ENCODE assay signal across 9 cellular contexts in the genomic region with DNA sequence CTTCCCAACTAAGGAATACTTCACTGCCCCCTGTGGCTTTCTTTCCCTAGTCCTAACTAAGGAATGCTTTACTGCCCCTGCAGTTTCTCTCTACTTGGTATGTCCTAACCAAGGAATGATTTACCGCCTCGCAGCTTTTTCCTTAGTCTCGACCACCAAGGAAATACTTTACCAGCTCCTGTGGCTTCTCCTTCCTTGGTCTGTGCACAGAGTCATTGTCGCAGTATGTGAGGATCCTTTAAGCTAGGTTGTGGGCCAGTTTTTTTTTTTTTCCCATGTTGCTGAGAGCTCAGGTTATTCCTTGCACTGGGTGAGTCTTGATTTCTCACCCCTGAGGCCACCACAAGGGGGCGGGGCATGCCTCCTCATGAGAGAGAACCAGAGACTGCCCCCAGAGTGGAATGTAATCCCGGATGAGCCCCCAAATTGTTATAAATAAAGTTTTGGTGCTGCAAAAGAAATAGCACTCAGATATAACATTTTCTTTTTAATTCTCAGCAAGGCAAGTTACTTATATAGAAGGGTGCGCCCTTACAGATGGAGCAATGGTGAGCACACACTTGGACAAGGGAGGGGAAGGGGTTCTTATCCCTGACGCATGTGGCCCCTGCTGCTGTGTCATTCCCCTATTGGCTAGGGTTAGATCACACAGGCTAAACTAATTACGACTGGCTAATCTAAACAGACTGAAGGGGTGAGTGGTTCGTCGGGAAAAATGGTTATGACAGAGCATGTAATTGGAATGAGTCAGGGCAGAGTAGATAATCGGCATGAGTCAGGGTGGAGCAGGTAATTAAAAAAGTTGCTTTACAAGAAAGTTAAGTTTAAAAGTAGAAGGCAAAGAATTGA. TPM values are rescaled to one million over a fixed set of nuclear protein-coding genes. Genes with fewer than 3 reads are reported as not detected.
DNase-seq lines count a peak whose midpoint lies in the region; ATAC-seq lines count a peak whose summit lies in the region.
"Had no signal": no experiment of that assay in that cellular context is flagged by ENCODE, and none has a peak within 500 bp of the region (broad histone marks: within the 10 kb centered on the region; RNA-seq: fewer than 3 reads in every experiment).

No MANE protein-coding gene starts in this region.

- H2BK15ac ChIP-seq in mesendoderm (replicated peaks; ENCODE audit: low read depth) = no peak overlapping the region

- H3K27me3 Mint-ChIP-seq in activated CD4-positive, alpha-beta T cell treated with anti-CD3 and anti-CD28 coated beads, Interleukin-2, amount 10 ng/mL, durations not matched to agents 7 days and 5 days = no peaks in the 10 kb centered on the region

- H3K79me2 ChIP-seq in mesendoderm (ENCODE audit: control insufficient read depth, insufficient read depth, low read length) = no peaks in the 10 kb centered on the region

- no peak overlapping the region for H2BK5ac ChIP-seq in mesendoderm (ENCODE audit: low read length)

- H4K5ac ChIP-seq in mesendoderm (ENCODE audit: low read length) = no peak overlapping the region

- CTCF ChIA-PET in activated CD4-positive, alpha-beta T cell treated with anti-CD3 and anti-CD28 coated beads, Interleukin-2, amount 10 ng/mL, durations not matched to agents 7 days and 5 days (lab: Charles Lee) = no interaction called here

- no peak overlapping the region for H3K4ac ChIP-seq in mesendoderm (ENCODE audit: low read depth, low read length)

- no peaks in the 10 kb centered on the region; the same call in 1 of the 2 replicates for H3K4me1 ChIP-seq in HUES6 (ENCODE audit: control insufficient read depth, insufficient read depth, low read length)
- H3K4me1 ChIP-seq in mesendoderm (ENCODE audit: control insufficient read depth, low read depth, low read length) = no peaks in the 10 kb centered on the region

- H3K9me3 ChIP-seq in HUES6 (ENCODE audit: control insufficient read depth, insufficient read depth, low read depth, low read length) = peaks cover 12% of the 10 kb centered on the region; the same call in 1 of the 2 replicates

- H3K36me3 Mint-ChIP-seq in activated CD4-positive, alpha-beta T cell treated with anti-CD3 and anti-CD28 coated beads, Interleukin-2, amount 10 ng/mL, durations not matched to agents 7 days and 5 days (ENCODE audit: low read depth) = no peaks in the 10 kb centered on the region

- H3K4me3 ChIP-seq in HUES6 (ENCODE audit: low read depth, low read length) = peak overlapping the region; percentile 54; the same call in 1 of the 2 replicates
- H3K4me3 ChIP-seq in mesendoderm (ENCODE audit: low read length) = no peak overlapping the region
- H3K4me3 ChIP-seq: lung had no signal

- H3K27ac Mint-ChIP-seq in activated CD4-positive, alpha-beta T cell treated with anti-CD3 and anti-CD28 coated beads, Interleukin-2, amount 10 ng/mL, durations not matched to agents 7 days and 5 days = no peak overlapping the region

- H2AK5ac ChIP-seq in mesendoderm (ENCODE audit: low read length) = no peak overlapping the region

- no peak overlapping the region for H3K4me3 Mint-ChIP-seq in activated CD4-positive, alpha-beta T cell treated with anti-CD3 and anti-CD28 coated beads, Interleukin-2, amount 10 ng/mL, durations not matched to agents 7 days and 5 days

- peak overlapping the region; percentile 73 for H3K9ac ChIP-seq in HUES6 (ENCODE audit: low read length)
- no peak overlapping the region for H3K9ac ChIP-seq in mesendoderm (ENCODE audit: low read length)

- DNase-seq in ELR (ENCODE audit: low read depth) (peak; percentile 95), mesendoderm (peak; percentile 60), NCI-H226 (no peak), D341Med (ENCODE audit: low spot score) (no peak)
- peak; percentile 22 for DNase-seq in activated CD4-positive, alpha-beta T cell treated with anti-CD3 and anti-CD28 coated beads, Interleukin-2, amount 10 ng/mL, durations not matched to agents 7 days and 5 days
- DNase-seq: NCI-H345 had no signal

- H3K27ac ChIP-seq in HUES6 (ENCODE audit: low read depth, low read length) (peak overlapping the region; percentile 32; the same call in 1 of the 2 replicates), mesendoderm (ENCODE audit: low read depth, low read length) (no peak overlapping the region)

- H3K36me3 ChIP-seq in HUES6 (ENCODE audit: control insufficient read depth, insufficient read depth, low read length) = no peaks in the 10 kb centered on the region
- no peaks in the 10 kb centered on the region for H3K36me3 ChIP-seq in mesendoderm (ENCODE audit: control insufficient read depth, insufficient read depth, low read length)

- H3K79me1 ChIP-seq in mesendoderm (ENCODE audit: low read length) = no peaks in the 10 kb centered on the region

- H3K18ac ChIP-seq in mesendoderm (ENCODE audit: low read length) = no peak overlapping the region

- no peak overlapping the region for H3K56ac ChIP-seq in mesendoderm (ENCODE audit: low read length)

- H3K27me3 ChIP-seq in HUES6 (ENCODE audit: control insufficient read depth, insufficient read depth, low read length) = no peaks in the 10 kb centered on the region
- no peaks in the 10 kb centered on the region for H3K27me3 ChIP-seq in mesendoderm (ENCODE audit: insufficient read depth, low read length, poor library complexity)

- H3K23ac ChIP-seq in mesendoderm (ENCODE audit: low read length) = no peak overlapping the region

- peaks cover 15% of the 10 kb centered on the region for H3K9me3 Mint-ChIP-seq in activated CD4-positive, alpha-beta T cell treated with anti-CD3 and anti-CD28 coated beads, Interleukin-2, amount 10 ng/mL, durations not matched to agents 7 days and 5 days

- whole genome bisulfite sequencing in mesendoderm (ENCODE audit: extremely low coverage, insufficient coverage, low lambda C conversion rate) = no CpG with 5 or more reads among the region's 12 CpGs

- H3K4me2 ChIP-seq in mesendoderm (ENCODE audit: low read length) = no peak overlapping the region

- no peaks in the 10 kb centered on the region for H3K4me1 Mint-ChIP-seq in activated CD4-positive, alpha-beta T cell treated with anti-CD3 and anti-CD28 coated beads, Interleukin-2, amount 10 ng/mL, durations not matched to agents 7 days and 5 days

- H4K8ac ChIP-seq in mesendoderm (ENCODE audit: low read depth, low read length) = no peak overlapping the region

- no peak overlapping the region for H2BK120ac ChIP-seq in mesendoderm (ENCODE audit: low read depth, low read length)

- POLR2A ChIA-PET in activated CD4-positive, alpha-beta T cell treated with anti-CD3 and anti-CD28 coated beads, Interleukin-2, amount 10 ng/mL, durations not matched to agents 7 days and 5 days (lab: Charles Lee) = no interaction called here

- no peak for ATAC-seq in GM18517 (IDR thresholded peaks at IDR 0.05; ENCODE audit: unreplicated experiment)

RNA-seq across cellular contexts. Expression of gene NDUFB4, which starts 27.0 kb away (rescaled TPM):
- total RNA-seq in activated CD4-positive, alpha-beta T cell treated with anti-CD3 and anti-CD28 coated beads, Interleukin-2, amount 10 ng/mL, durations not matched to agents 7 days and 5 days = 100 to 1,000 TPM; 117 to 148 TPM
- 470 TPM for polyA plus RNA-seq in mesendoderm (2013, experiment 1 of 2)
- polyA plus RNA-seq in mesendoderm (2013, experiment 2 of 2) = 483 TPM

RNA-seq across cellular contexts. Expression of gene HGD, which starts 58.9 kb away (rescaled TPM):
- total RNA-seq in activated CD4-positive, alpha-beta T cell treated with anti-CD3 and anti-CD28 coated beads, Interleukin-2, amount 10 ng/mL, durations not matched to agents 7 days and 5 days = under 1 TPM; 0.10 to 0.55 TPM
- not detected for polyA plus RNA-seq in mesendoderm (2013, experiment 1 of 2)
- polyA plus RNA-seq in mesendoderm (2013, experiment 2 of 2) = not detected

Comparison
In these comparisons a context has a peak if more than half of its experiments do, and no peak if none do; other contexts are left out.
1. DNase-seq: peak in ELR (single experiment), activated CD4-positive, alpha-beta T cell treated with anti-CD3 and anti-CD28 coated beads, Interleukin-2, amount 10 ng/mL, durations not matched to agents 7 days and 5 days (single experiment) and mesendoderm (single experiment); none in NCI-H226 (single experiment) and D341Med (single experiment).